Comparison of ENCODE assay signal across 35 cellular contexts in genomic region chr11:20611445-20611844, GRCh38. TPM values are rescaled to one million over a fixed set of nuclear protein-coding genes. Genes with fewer than 3 reads are reported as not detected.
"Had no signal": no experiment of that assay in that cellular context is flagged by ENCODE, and none has a peak within 500 bp of the region (broad histone marks: within the 10 kb centered on the region; RNA-seq: fewer than 3 reads in every experiment).

No MANE protein-coding gene starts in this region.

- ATAC-seq: activated naive CD4-positive, alpha-beta T cell treated with anti-CD3 and anti-CD28 coated beads, Interleukin-2, amount 50 U/mL, for 72 hours; activated T-cell treated with anti-CD3 and anti-CD28 coated beads, Interleukin-2, amount 50 U/mL, for 72 hours; gastroesophageal sphincter had no signal

- H3K4me3 Mint-ChIP-seq: activated CD4-positive, alpha-beta memory T cell treated with anti-CD3 and anti-CD28 coated beads, Interleukin-2, amount 10 ng/mL, durations not matched to agents 7 days and 5 days; activated CD4-positive, alpha-beta T cell treated with anti-CD3 and anti-CD28 coated beads, Interleukin-2, amount 10 ng/mL, durations not matched to agents 7 days and 5 days; activated naive CD4-positive, alpha-beta T cell treated with anti-CD3 and anti-CD28 coated beads, Interleukin-2, amount 10 ng/mL, durations not matched to agents 7 days and 5 days; activated naive CD8-positive, alpha-beta T cell treated with anti-CD3 and anti-CD28 coated beads, Interleukin-2, amount 10 ng/mL, durations not matched to agents 7 days and 5 days; activated T-cell treated with anti-CD3 and anti-CD28 coated beads, Interleukin-2, amount 50 U/mL, for 24 hours; activated T-cell treated with anti-CD3 and anti-CD28 coated beads, Interleukin-2, amount 50 U/mL, for 72 hours; central memory CD8-positive, alpha-beta T cell; dendritic cell treated with granulocyte-macrophage colony-stimulating factor and Interleukin-4, amounts not matched to agents 40 ng/mL and 50 ng/mL, for 4 days; endodermal cell had no signal

- H3K4me3 ChIP-seq: coronary artery, dorsolateral prefrontal cortex, esophagus muscularis mucosa, gastroesophageal sphincter had no signal

- H3K27ac ChIP-seq: brain microvascular endothelial cell, coronary artery, dorsolateral prefrontal cortex, esophagus muscularis mucosa, gastroesophageal sphincter had no signal

- H3K27ac Mint-ChIP-seq: activated CD4-positive, alpha-beta memory T cell treated with anti-CD3 and anti-CD28 coated beads, Interleukin-2, amount 10 ng/mL, durations not matched to agents 7 days and 5 days; activated CD4-positive, alpha-beta T cell treated with anti-CD3 and anti-CD28 coated beads, Interleukin-2, amount 10 ng/mL, durations not matched to agents 7 days and 5 days; activated naive CD4-positive, alpha-beta T cell treated with anti-CD3 and anti-CD28 coated beads, Interleukin-2, amount 10 ng/mL, durations not matched to agents 7 days and 5 days; activated naive CD4-positive, alpha-beta T cell treated with anti-CD3 and anti-CD28 coated beads, Interleukin-2, amount 50 U/mL, for 72 hours; activated naive CD8-positive, alpha-beta T cell treated with anti-CD3 and anti-CD28 coated beads, Interleukin-2, amount 10 ng/mL, durations not matched to agents 7 days and 5 days; activated T-cell treated with anti-CD3 and anti-CD28 coated beads, Interleukin-2, amount 50 U/mL, for 24 hours; activated T-cell treated with anti-CD3 and anti-CD28 coated beads, Interleukin-2, amount 50 U/mL, for 72 hours; dendritic cell treated with granulocyte-macrophage colony-stimulating factor and Interleukin-4, amounts not matched to agents 40 ng/mL and 50 ng/mL, for 4 days; endodermal cell had no signal

- H3K36me3 Mint-ChIP-seq: activated naive CD4-positive, alpha-beta T cell treated with anti-CD3 and anti-CD28 coated beads, Interleukin-2, amount 10 ng/mL, durations not matched to agents 7 days and 5 days; activated naive CD4-positive, alpha-beta T cell treated with anti-CD3 and anti-CD28 coated beads, Interleukin-2, amount 50 U/mL, for 72 hours; activated naive CD8-positive, alpha-beta T cell treated with anti-CD3 and anti-CD28 coated beads, Interleukin-2, amount 10 ng/mL, durations not matched to agents 7 days and 5 days had no signal

- DNase-seq: activated CD4-positive, alpha-beta memory T cell treated with anti-CD3 and anti-CD28 coated beads, Interleukin-2, amount 10 ng/mL, durations not matched to agents 7 days and 5 days; activated CD4-positive, alpha-beta T cell treated with anti-CD3 and anti-CD28 coated beads for 1 hour; activated CD4-positive, alpha-beta T cell treated with anti-CD3 and anti-CD28 coated beads for 4 hours; activated CD4-positive, alpha-beta T cell treated with anti-CD3 and anti-CD28 coated beads, Interleukin-2, amount 10 ng/mL, durations not matched to agents 7 days and 5 days; activated CD4-positive, alpha-beta T cell treated with anti-CD3 and anti-CD28 coated beads, Interleukin-2, amount 50 U/mL, for 4 hours; activated CD8-positive, alpha-beta memory T cell treated with anti-CD3 and anti-CD28 coated beads, Interleukin-2, amount 50 U/mL, for 48 hours; activated gamma-delta T cell; activated naive CD4-positive, alpha-beta T cell; activated naive CD4-positive, alpha-beta T cell treated with anti-CD3 and anti-CD28 coated beads, Interleukin-2, amount 10 ng/mL, durations not matched to agents 7 days and 5 days; activated naive CD8-positive, alpha-beta T cell treated with anti-CD3 and anti-CD28 coated beads, Interleukin-2, amount 10 ng/mL, durations not matched to agents 7 days and 5 days; activated T-cell treated with anti-CD3 and anti-CD28 coated beads for 4 hours; activated T-cell treated with anti-CD3 and anti-CD28 coated beads, Interleukin-2, amount 50 U/mL, for 24 hours; activated T-cell treated with anti-CD3 and anti-CD28 coated beads, Interleukin-2, amount 50 U/mL, for 72 hours; amniotic stem cell; anterior cingulate cortex; brain microvascular endothelial cell; dorsolateral prefrontal cortex; effector memory CD4-positive, alpha-beta T cell; endodermal cell; erythroblast; foreskin melanocyte; head of caudate nucleus; hippocampal formation; T-helper 2 cell had no signal

- H3K9me3 Mint-ChIP-seq: activated CD4-positive, alpha-beta memory T cell treated with anti-CD3 and anti-CD28 coated beads, Interleukin-2, amount 10 ng/mL, durations not matched to agents 7 days and 5 days; activated CD4-positive, alpha-beta T cell treated with anti-CD3 and anti-CD28 coated beads, Interleukin-2, amount 10 ng/mL, durations not matched to agents 7 days and 5 days; activated naive CD4-positive, alpha-beta T cell treated with anti-CD3 and anti-CD28 coated beads, Interleukin-2, amount 10 ng/mL, durations not matched to agents 7 days and 5 days; activated naive CD4-positive, alpha-beta T cell treated with anti-CD3 and anti-CD28 coated beads, Interleukin-2, amount 50 U/mL, for 72 hours; activated naive CD8-positive, alpha-beta T cell treated with anti-CD3 and anti-CD28 coated beads, Interleukin-2, amount 10 ng/mL, durations not matched to agents 7 days and 5 days; activated T-cell treated with anti-CD3 and anti-CD28 coated beads, Interleukin-2, amount 50 U/mL, for 24 hours; activated T-cell treated with anti-CD3 and anti-CD28 coated beads, Interleukin-2, amount 50 U/mL, for 72 hours; central memory CD8-positive, alpha-beta T cell; dendritic cell treated with granulocyte-macrophage colony-stimulating factor and Interleukin-4, amounts not matched to agents 40 ng/mL and 50 ng/mL, for 4 days; endodermal cell had no signal

- H3K9me3 ChIP-seq: esophagus muscularis mucosa, gastroesophageal sphincter had no signal

- H3K36me3 ChIP-seq: brain microvascular endothelial cell, esophagus muscularis mucosa, gastroesophageal sphincter had no signal

RNA-seq across cellular contexts. Expression of gene SLC6A5, which starts 12.0 kb away (rescaled TPM):
- total RNA-seq: activated CD4-positive, alpha-beta memory T cell treated with anti-CD3 and anti-CD28 coated beads, Interleukin-2, amount 10 ng/mL, durations not matched to agents 7 days and 5 days; activated CD4-positive, alpha-beta T cell treated with anti-CD3 and anti-CD28 coated beads, Interleukin-2, amount 10 ng/mL, durations not matched to agents 7 days and 5 days; activated naive CD4-positive, alpha-beta T cell treated with anti-CD3 and anti-CD28 coated beads, Interleukin-2, amount 50 U/mL, for 72 hours; activated naive CD8-positive, alpha-beta T cell treated with anti-CD3 and anti-CD28 coated beads, Interleukin-2, amount 10 ng/mL, durations not matched to agents 7 days and 5 days; activated T-cell treated with anti-CD3 and anti-CD28 coated beads, Interleukin-2, amount 50 U/mL, for 72 hours; astrocyte; bronchial epithelial cell; cardiac septum; endodermal cell; esophagus muscularis mucosa; fibroblast of villous mesenchyme; gastroesophageal sphincter; glomerular endothelial cell had no signal

RNA-seq across cellular contexts. Expression of gene NELL1, which starts 57.9 kb away (rescaled TPM):
- total RNA-seq: activated CD4-positive, alpha-beta memory T cell treated with anti-CD3 and anti-CD28 coated beads, Interleukin-2, amount 10 ng/mL, durations not matched to agents 7 days and 5 days; activated CD4-positive, alpha-beta T cell treated with anti-CD3 and anti-CD28 coated beads, Interleukin-2, amount 10 ng/mL, durations not matched to agents 7 days and 5 days; activated naive CD4-positive, alpha-beta T cell treated with anti-CD3 and anti-CD28 coated beads, Interleukin-2, amount 50 U/mL, for 72 hours; activated naive CD8-positive, alpha-beta T cell treated with anti-CD3 and anti-CD28 coated beads, Interleukin-2, amount 10 ng/mL, durations not matched to agents 7 days and 5 days; activated T-cell treated with anti-CD3 and anti-CD28 coated beads, Interleukin-2, amount 50 U/mL, for 72 hours; bronchial epithelial cell; cardiac septum; fibroblast of villous mesenchyme; glomerular endothelial cell had no signal
